In genomic region chr9:93154293-93154903, GRCh38 we compare ENCODE assay signal across 8 cellular contexts. TPM values are rescaled to one million over a fixed set of nuclear protein-coding genes. Genes with fewer than 3 reads are reported as not detected.
A peak's percentile ranks its signal among the peaks of the same experiment; 100 is the strongest.
DNase-seq lines count a peak whose midpoint lies in the region; ATAC-seq and TF ChIP-seq lines count a peak whose summit lies in the region.

No MANE protein-coding gene starts in this region.

- no peaks in the 10 kb centered on the region for H3K4me1 ChIP-seq in Karpas-422 (ENCODE audit: low read length)

- H3K27ac ChIP-seq in Karpas-422 (ENCODE audit: low read length): no peak overlapping the region

- no peak overlapping the region for H3K4me2 ChIP-seq in Karpas-422 (ENCODE audit: low read depth, low read length, poor library complexity, severe bottlenecking)

- no peak overlapping the region for H3K4me3 ChIP-seq in Karpas-422 (ENCODE audit: low read length)
- no peak overlapping the region for H3K4me3 ChIP-seq in fibroblast of villous mesenchyme (ENCODE audit: low read depth, low read length)

- peak; percentile 79 for TF ChIP-seq CTCF in fibroblast of villous mesenchyme (IDR thresholded peaks at IDR 0.05; ENCODE audit: insufficient read depth, low read depth, low read length)

- peaks cover 28% of the 10 kb centered on the region for H3K4me1 Mint-ChIP-seq in activated CD8-positive, alpha-beta memory T cell treated with anti-CD3 and anti-CD28 coated beads, Interleukin-2, amount 10 ng/mL, durations not matched to agents 7 days and 5 days
- H3K4me1 Mint-ChIP-seq in stimulated activated naive CD8-positive, alpha-beta T cell treated with anti-CD3 and anti-CD28 coated beads, Interleukin-15, amount 100 ng/mL, for 72 hours: peaks cover 27% of the 10 kb centered on the region

- H3K9me2 ChIP-seq in Karpas-422 (replicated peaks; ENCODE audit: insufficient read depth, low read length): no peaks in the 10 kb centered on the region

- peak; percentile 61 for DNase-seq in activated CD8-positive, alpha-beta memory T cell treated with anti-CD3 and anti-CD28 coated beads, Interleukin-2, amount 10 ng/mL, durations not matched to agents 7 days and 5 days
- no peak for DNase-seq in activated CD8-positive, alpha-beta memory T cell treated with anti-CD3 and anti-CD28 coated beads, Interleukin-2, amount 50 U/mL, for 4 hours
- DNase-seq in Karpas-422 (peak; percentile 82), UCSD-AML1 (lab: John Stamatoyannopoulos, UW; ENCODE audit: unreplicated experiment) (peak; percentile 62), fibroblast of villous mesenchyme (ENCODE audit: low read depth) (peak; percentile 22), DMS79 treated with DMSO at 0.1 percent for 48 hours (lab: John Stamatoyannopoulos, UW) (no peak)
- DNase-seq in stimulated activated naive CD8-positive, alpha-beta T cell treated with anti-CD3 and anti-CD28 coated beads, Interleukin-15, amount 100 ng/mL, for 72 hours: peak; percentile 50 to 57
- DNase-seq in activated CD4-positive, CD25-positive, alpha-beta regulatory T cell treated with anti-CD3 and anti-CD28 coated beads, Interleukin-2, amount 50 U/mL, for 72 hours: no peak

- no peaks in the 10 kb centered on the region for H4K20me1 ChIP-seq in Karpas-422 (ENCODE audit: insufficient read depth, low read depth, low read length)

- H3K9me3 ChIP-seq in Karpas-422 (ENCODE audit: low read length): no peaks in the 10 kb centered on the region

- H3K27ac Mint-ChIP-seq in activated CD8-positive, alpha-beta memory T cell treated with anti-CD3 and anti-CD28 coated beads, Interleukin-2, amount 10 ng/mL, durations not matched to agents 7 days and 5 days: no peak overlapping the region
- H3K27ac Mint-ChIP-seq in stimulated activated naive CD8-positive, alpha-beta T cell treated with anti-CD3 and anti-CD28 coated beads, Interleukin-15, amount 100 ng/mL, for 72 hours: peak overlapping the region in 1 of 2 donors; percentile 27

- ATAC-seq in activated CD8-positive, alpha-beta memory T cell treated with anti-CD3 and anti-CD28 coated beads, Interleukin-2, amount 10 ng/mL, durations not matched to agents 7 days and 5 days: no peak
- peak; percentile 45 for ATAC-seq in stimulated activated naive CD8-positive, alpha-beta T cell treated with anti-CD3 and anti-CD28 coated beads, Interleukin-15, amount 100 ng/mL, for 72 hours

- peaks cover 3% of the 10 kb centered on the region for H3K36me3 Mint-ChIP-seq in activated CD8-positive, alpha-beta memory T cell treated with anti-CD3 and anti-CD28 coated beads, Interleukin-2, amount 10 ng/mL, durations not matched to agents 7 days and 5 days

- H3K27me3 ChIP-seq in Karpas-422 (ENCODE audit: low read length): no peaks in the 10 kb centered on the region

- H2AFZ ChIP-seq in Karpas-422 (ENCODE audit: low read length): no peak overlapping the region

- no peaks in the 10 kb centered on the region for H3K36me3 ChIP-seq in Karpas-422 (ENCODE audit: insufficient read depth, low read length)

- no peaks in the 10 kb centered on the region for H3K9me3 Mint-ChIP-seq in activated CD8-positive, alpha-beta memory T cell treated with anti-CD3 and anti-CD28 coated beads, Interleukin-2, amount 10 ng/mL, durations not matched to agents 7 days and 5 days (ENCODE audit: low read depth)
- no peaks in the 10 kb centered on the region for H3K9me3 Mint-ChIP-seq in stimulated activated naive CD8-positive, alpha-beta T cell treated with anti-CD3 and anti-CD28 coated beads, Interleukin-15, amount 100 ng/mL, for 72 hours

- no peak overlapping the region for H3K4me3 Mint-ChIP-seq in activated CD8-positive, alpha-beta memory T cell treated with anti-CD3 and anti-CD28 coated beads, Interleukin-2, amount 10 ng/mL, durations not matched to agents 7 days and 5 days
- no peak overlapping the region for H3K4me3 Mint-ChIP-seq in stimulated activated naive CD8-positive, alpha-beta T cell treated with anti-CD3 and anti-CD28 coated beads, Interleukin-15, amount 100 ng/mL, for 72 hours

- H3K27me3 Mint-ChIP-seq in activated CD8-positive, alpha-beta memory T cell treated with anti-CD3 and anti-CD28 coated beads, Interleukin-2, amount 10 ng/mL, durations not matched to agents 7 days and 5 days: no peaks in the 10 kb centered on the region
- no peaks in the 10 kb centered on the region for H3K27me3 Mint-ChIP-seq in stimulated activated naive CD8-positive, alpha-beta T cell treated with anti-CD3 and anti-CD28 coated beads, Interleukin-15, amount 100 ng/mL, for 72 hours

- H3K79me2 ChIP-seq in Karpas-422 (ENCODE audit: low read length): no peaks in the 10 kb centered on the region

- CTCF ChIA-PET in activated CD8-positive, alpha-beta memory T cell treated with anti-CD3 and anti-CD28 coated beads, Interleukin-2, amount 10 ng/mL, durations not matched to agents 7 days and 5 days (lab: Charles Lee): interaction anchor here (0.6 to 1.7 kb wide), 11 partner anchors 10 to 1052 kb away, joined by 3 to 10 read pairs (median 3); no protein-coding TSS in a partner anchor

- H3K9ac ChIP-seq in Karpas-422 (ENCODE audit: low read length): no peak overlapping the region

RNA-seq across cellular contexts. Expression of gene NINJ1, which starts 20.3 kb away (rescaled TPM):
- total RNA-seq in activated CD8-positive, alpha-beta memory T cell treated with anti-CD3 and anti-CD28 coated beads, Interleukin-2, amount 10 ng/mL, durations not matched to agents 7 days and 5 days: 10 to 100 TPM; 31.1 to 54.9 TPM
- 10.3 and 10.4 TPM in 2 replicates for total RNA-seq in Karpas-422 (2014; rRNA removed; shearing (Covaris generic); ENCODE audit: low replicate concordance)
- total RNA-seq in fibroblast of villous mesenchyme: 30.3 and 33.7 TPM in 2 replicates

RNA-seq across cellular contexts. Expression of gene WNK2, which starts 29.5 kb away (rescaled TPM):
- total RNA-seq in activated CD8-positive, alpha-beta memory T cell treated with anti-CD3 and anti-CD28 coated beads, Interleukin-2, amount 10 ng/mL, durations not matched to agents 7 days and 5 days: not detected
- not detected in 2 replicates for total RNA-seq in Karpas-422 (2014; rRNA removed; shearing (Covaris generic); ENCODE audit: low replicate concordance)
- total RNA-seq in fibroblast of villous mesenchyme: not detected in 2 replicates

RNA-seq across cellular contexts. Expression of gene CARD19, which starts 58.4 kb away (rescaled TPM):
- 10 to 100 TPM; 45.0 to 83.0 TPM for total RNA-seq in activated CD8-positive, alpha-beta memory T cell treated with anti-CD3 and anti-CD28 coated beads, Interleukin-2, amount 10 ng/mL, durations not matched to agents 7 days and 5 days
- 5.5 and 11.4 TPM in 2 replicates for total RNA-seq in Karpas-422 (2014; rRNA removed; shearing (Covaris generic); ENCODE audit: low replicate concordance)
- 35.8 and 45.1 TPM in 2 replicates for total RNA-seq in fibroblast of villous mesenchyme

Comparison
In these comparisons a context has a peak if more than half of its experiments do, and no peak if none do; other contexts are left out.
1. DNase-seq: peak in activated CD8-positive, alpha-beta memory T cell treated with anti-CD3 and anti-CD28 coated beads, Interleukin-2, amount 10 ng/mL, durations not matched to agents 7 days and 5 days (single experiment), Karpas-422 (single experiment), UCSD-AML1 (single experiment), fibroblast of villous mesenchyme (single experiment) and stimulated activated naive CD8-positive, alpha-beta T cell treated with anti-CD3 and anti-CD28 coated beads, Interleukin-15, amount 100 ng/mL, for 72 hours (2 of 2); none in activated CD8-positive, alpha-beta memory T cell treated with anti-CD3 and anti-CD28 coated beads, Interleukin-2, amount 50 U/mL, for 4 hours (single experiment), activated CD4-positive, CD25-positive, alpha-beta regulatory T cell treated with anti-CD3 and anti-CD28 coated beads, Interleukin-2, amount 50 U/mL, for 72 hours (single experiment) and DMS79 treated with DMSO at 0.1 percent for 48 hours (single experiment).